ENCODE assay signal across 20 cellular contexts in the genomic region with DNA sequence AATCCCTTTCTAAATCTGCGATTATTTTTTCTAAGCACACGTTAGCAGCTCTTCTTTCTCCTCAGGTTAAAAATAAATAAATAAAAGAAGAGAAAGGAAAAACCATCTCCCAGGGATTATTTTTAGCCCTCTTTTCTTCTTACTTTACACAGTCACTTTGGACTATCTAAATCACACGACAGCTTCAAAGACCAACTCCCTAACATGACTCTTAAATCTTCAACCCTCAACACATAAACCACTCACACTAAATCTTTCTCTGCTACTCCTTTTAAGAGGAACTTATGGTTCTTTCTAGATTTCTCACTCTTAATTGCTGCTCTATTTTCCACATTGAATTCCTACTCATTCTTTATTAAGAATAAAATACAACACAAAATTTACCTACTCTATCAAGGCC.
"Had no signal": no experiment of that assay in that cellular context is flagged by ENCODE, and none has a peak within 500 bp of the region (broad histone marks: within the 10 kb centered on the region; RNA-seq: fewer than 3 reads in every experiment).

No MANE protein-coding gene starts in this region.

- FAIRE-seq: keratinocyte, urothelium cell line had no signal

- H3K36me3 Mint-ChIP-seq: neural progenitor cell had no signal

- H3K36me3 ChIP-seq: ascending aorta, gastrocnemius medialis, neural progenitor cell, prostate gland, right atrium auricular region, tibial nerve had no signal

- H3K27ac ChIP-seq: ascending aorta, gastrocnemius medialis, neural progenitor cell, prostate gland, right atrium auricular region, tibial nerve had no signal

- H3K27me3 Mint-ChIP-seq: stimulated activated naive CD8-positive, alpha-beta T cell treated with anti-CD3 and anti-CD28 coated beads, Interleukin-15, Interleukin-2, amounts not matched to agents 100 ng/mL and 50 ng/mL, for 24 hours; T-cell had no signal

- H3K4me2 ChIP-seq: neural progenitor cell had no signal

- H3K27ac Mint-ChIP-seq: activated T-helper 1 cell treated with anti-CD3 and anti-CD28 coated beads, Interleukin-12 subunit alpha, Interleukin-12 subunit beta, Interleukin-2, Interleukin-4 antibody, amounts not matched to agents 30 ng/mL and 10 ng/mL and 1 ng/mL, durations not matched to agents 14 hours and 24 hours and 36 hours; neural progenitor cell; stimulated activated naive CD8-positive, alpha-beta T cell treated with anti-CD3 and anti-CD28 coated beads, Interleukin-15, Interleukin-2, amounts not matched to agents 100 ng/mL and 50 ng/mL, for 24 hours had no signal

- H3K4me1 ChIP-seq: ascending aorta, gastrocnemius medialis, neural progenitor cell, prostate gland, right atrium auricular region, tibial nerve had no signal

- H3K4me1 Mint-ChIP-seq: neural progenitor cell had no signal

- H3K9me3 Mint-ChIP-seq: activated T-helper 1 cell treated with anti-CD3 and anti-CD28 coated beads, Interleukin-12 subunit alpha, Interleukin-12 subunit beta, Interleukin-2, Interleukin-4 antibody, amounts not matched to agents 30 ng/mL and 10 ng/mL and 1 ng/mL, durations not matched to agents 14 hours and 24 hours and 36 hours; neural progenitor cell had no signal

- H3K4me3 ChIP-seq: ascending aorta, gastrocnemius medialis, neural progenitor cell, prostate gland, right atrium auricular region, tibial nerve had no signal

- H2AFZ ChIP-seq: neural progenitor cell had no signal

- H3K9ac ChIP-seq: neural progenitor cell had no signal

- H3K27me3 ChIP-seq: ascending aorta, gastrocnemius medialis, neural progenitor cell, right atrium auricular region, tibial nerve had no signal

- H3K4me3 Mint-ChIP-seq: activated T-helper 1 cell treated with anti-CD3 and anti-CD28 coated beads, Interleukin-12 subunit alpha, Interleukin-12 subunit beta, Interleukin-2, Interleukin-4 antibody, amounts not matched to agents 30 ng/mL and 10 ng/mL and 1 ng/mL, durations not matched to agents 14 hours and 24 hours and 36 hours; neural progenitor cell; stimulated activated naive CD8-positive, alpha-beta T cell treated with anti-CD3 and anti-CD28 coated beads, Interleukin-15, Interleukin-2, amounts not matched to agents 100 ng/mL and 50 ng/mL, for 24 hours; T-cell had no signal

- DNase-seq: activated CD4-positive, alpha-beta T cell treated with anti-CD3 and anti-CD28 coated beads, Interleukin-2, amount 50 U/mL, for 1 hour; cerebellar nuclear complex; effector CD4-positive, alpha-beta T cell; gastrocnemius medialis; head of caudate nucleus; midbrain; stimulated activated CD4-positive, alpha-beta T cell treated with anti-CD3 and anti-CD28 coated beads, Interleukin-2, amount 100 ng/mL, for 24 hours; T-cell; T-helper 9 cell had no signal

- ATAC-seq: esophagus mucosa, gastrocnemius medialis, left lobe of liver, T-cell had no signal

- H3K9me3 ChIP-seq: ascending aorta, gastrocnemius medialis, prostate gland, right atrium auricular region, tibial nerve had no signal
